ENCODE assay signal across 8 cellular contexts in the genomic region with DNA sequence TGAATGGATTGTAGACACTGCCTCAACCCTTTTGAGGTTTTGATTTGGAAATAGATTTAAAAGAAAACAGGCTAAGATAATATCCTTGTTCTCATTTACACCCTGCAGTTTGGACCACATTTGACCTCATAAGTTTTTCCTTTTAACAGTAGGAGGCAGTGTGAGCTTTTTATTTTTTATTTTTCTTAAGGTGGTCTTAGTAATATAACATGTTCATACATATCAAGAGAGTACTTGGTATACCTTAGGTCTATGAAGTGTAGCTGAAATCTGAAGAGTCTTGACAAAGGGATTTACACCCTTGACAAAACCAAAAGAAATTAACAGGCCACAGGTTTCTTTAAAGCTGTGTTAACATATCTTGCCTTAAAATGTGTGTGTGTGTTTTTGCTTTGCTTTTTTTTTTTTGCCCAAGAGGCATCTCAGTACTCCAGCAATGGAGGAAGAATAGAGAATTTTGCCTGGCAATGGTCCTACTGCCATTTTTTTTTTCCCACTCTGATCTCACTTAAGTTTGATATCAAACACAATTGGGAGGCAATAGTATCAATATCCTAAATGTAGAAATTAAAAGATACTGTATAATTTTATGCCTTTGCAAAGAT. TPM values are rescaled to one million over a fixed set of nuclear protein-coding genes. Genes with fewer than 3 reads are reported as not detected.
DNase-seq lines count a peak whose midpoint lies in the region; ATAC-seq, FAIRE-seq and TF ChIP-seq lines count a peak whose summit lies in the region.

No MANE protein-coding gene starts in this region.

- H3K9me2 ChIP-seq in GM23248 (ENCODE audit: insufficient read depth): no peaks in the 10 kb centered on the region

- peaks cover 49% of the 10 kb centered on the region for H3K4me1 Mint-ChIP-seq in activated B cell treated with CpG ODN at 0.5 μM for 24 hours

- no peak overlapping the region for H3K27ac ChIP-seq in A549
- H3K27ac ChIP-seq in GM23248: no peak overlapping the region
- H3K27ac ChIP-seq in iPS-18a (ENCODE audit: low read length): no peak overlapping the region

- H3K9ac ChIP-seq in GM23248: peak overlapping the region; percentile 87
- no peak overlapping the region for H3K9ac ChIP-seq in iPS-18a (ENCODE audit: low read length)

- H3K4me3 ChIP-seq in A549: peak overlapping the region; percentile 91; the same call in 2 of the 3 replicates
- peak overlapping the region; percentile 97 for H3K4me3 ChIP-seq in GM23248
- peak overlapping the region; percentile 89 for H3K4me3 ChIP-seq in iPS-18a (ENCODE audit: low read length)

- H3K4me1 ChIP-seq in A549 (peaks cover 27% of the 10 kb centered on the region), GM23248 (ENCODE audit: insufficient read depth) (peaks cover 34% of the 10 kb centered on the region), iPS-18a (ENCODE audit: control insufficient read depth, low read depth, low read length) (peaks cover 13% of the 10 kb centered on the region)

- H3K9me3 ChIP-seq in A549: no peaks in the 10 kb centered on the region
- no peaks in the 10 kb centered on the region for H3K9me3 ChIP-seq in GM23248 (ENCODE audit: low read depth)
- no peaks in the 10 kb centered on the region for H3K9me3 ChIP-seq in iPS-18a (ENCODE audit: control insufficient read depth, low read depth, low read length)

- H3K4me3 Mint-ChIP-seq in activated B cell treated with CpG ODN at 0.5 μM for 24 hours: peak overlapping the region; percentile 52

- TF ChIP-seq RAD21 in A549 (conservative IDR thresholded peaks at IDR 0.05 in 1 of 2, IDR thresholded peaks at IDR 0.05 in 1 of 2): peak; percentile 24 to 42; a peak in 1 of 5 replicates

- H3K9me3 Mint-ChIP-seq in activated B cell treated with CpG ODN at 0.5 μM for 24 hours: no peaks in the 10 kb centered on the region

- peaks cover 24% of the 10 kb centered on the region for H3K36me3 Mint-ChIP-seq in activated B cell treated with CpG ODN at 0.5 μM for 24 hours (ENCODE audit: low read depth)

- peaks cover 16% of the 10 kb centered on the region; the same call in 1 of the 2 replicates for H3F3A ChIP-seq in GM23248 (ENCODE audit: insufficient read depth)

- TF ChIP-seq POLR2A in A549 (IDR thresholded peaks at IDR 0.05; ENCODE audit: low read length): no peak

- CTCF ChIA-PET in A549 (lab: Yijun Ruan, JAX) (interaction anchor here (0.6 to 7.4 kb wide), 4 partner anchors 9 to 255 kb away, joined by 3 to 47 read pairs (median 7); no protein-coding TSS in a partner anchor), activated B cell treated with CpG ODN at 0.5 μM for 24 hours (lab: Charles Lee) (interaction anchor here (1.2 kb wide), 1 partner anchor 56 kb away, joined by 4 read pairs; no protein-coding TSS in a partner anchor)

- intact Hi-C loops in activated B cell treated with CpG ODN at 0.5 μM for 24 hours (cut with micrococcal nuclease): loop anchor here (1.0 to 10.0 kb wide), 3 partner anchors 571 to 849 kb away; no protein-coding TSS in a partner anchor

- H3K4me2 ChIP-seq in A549 (peak overlapping the region; percentile 98), GM23248 (ENCODE audit: unreplicated experiment) (peak overlapping the region; percentile 86)

- DNase-seq in A549 (ENCODE audit: low read depth in 1 of 2, low spot score in 1 of 2) (no peak), GM23248 (peak; percentile 46), activated B cell treated with CpG ODN at 0.5 μM for 24 hours (no peak), NCI-H1930 (lab: John Stamatoyannopoulos, UW) (no peak), SKM-1 treated with dmso at 0.1 percent for 144 hours (lab: John Stamatoyannopoulos, UW; ENCODE audit: unreplicated experiment) (no peak)

- H3K27me3 ChIP-seq in GM23248 (replicated peaks; ENCODE audit: insufficient read depth) (no peaks in the 10 kb centered on the region), iPS-18a (ENCODE audit: control insufficient read depth, insufficient read depth, low read length) (no peaks in the 10 kb centered on the region)

- in situ Hi-C loops in GM23248 (cut with MboI): loop anchor here (10.0 to 25.0 kb wide), 4 partner anchors 119 to 597 kb away; no protein-coding TSS in a partner anchor

- H3K27ac Mint-ChIP-seq in activated B cell treated with CpG ODN at 0.5 μM for 24 hours: no peak overlapping the region

- peak; percentile 45 for TF ChIP-seq CTCF in A549 (IDR thresholded peaks at IDR 0.05)
- TF ChIP-seq CTCF in activated B cell treated with CpG ODN at 0.5 μM for 24 hours (IDR thresholded peaks at IDR 0.05): no peak

- FAIRE-seq in A549 (lab: Jason Lieb, UNC): no peak

- H3K79me2 ChIP-seq in GM23248 (ENCODE audit: insufficient read depth): peaks cover 69% of the 10 kb centered on the region

- H2AFZ ChIP-seq in GM23248: no peak overlapping the region

- H4K20me1 ChIP-seq in GM23248 (ENCODE audit: insufficient read depth): peaks cover 8% of the 10 kb centered on the region; the same call in 1 of the 2 replicates

- no peak for TF ChIP-seq EP300 in A549 (IDR thresholded peaks at IDR 0.05)

- POLR2A ChIA-PET in A549 (lab: Yijun Ruan, JAX): no interaction called here
- POLR2A ChIA-PET in activated B cell treated with CpG ODN at 0.5 μM for 24 hours (lab: Charles Lee): interaction anchor here (2.0 kb wide), 1 partner anchor 56 kb away, joined by 4 read pairs; no protein-coding TSS in a partner anchor

- H3K36me3 ChIP-seq in GM23248 (ENCODE audit: low read depth): no peaks in the 10 kb centered on the region
- H3K36me3 ChIP-seq in iPS-18a (ENCODE audit: control insufficient read depth, low read depth, low read length): no peaks in the 10 kb centered on the region

- ATAC-seq in A549: no peak
- ATAC-seq in activated B cell treated with CpG ODN at 0.5 μM for 24 hours (ENCODE audit: low read depth): no peak
- no peak for ATAC-seq in HG02840 (IDR thresholded peaks at IDR 0.05; ENCODE audit: low FRiP score, unreplicated experiment)
- no peak for ATAC-seq in GM19351 (IDR thresholded peaks at IDR 0.05; ENCODE audit: unreplicated experiment)

- H3K27me3 Mint-ChIP-seq in activated B cell treated with CpG ODN at 0.5 μM for 24 hours: no peaks in the 10 kb centered on the region

TF ChIP-seq in A549, 52 proteins besides CTCF, POLR2A, EP300 and RAD21:
- TF ChIP-seq ZNF302 (CRISPR knock-in tag; IDR thresholded peaks at IDR 0.05) (no peak), HEYL (CRISPR knock-in tag; IDR thresholded peaks at IDR 0.05) (no peak), NR3C1 (IDR thresholded peaks at IDR 0.05) (no peak), ESRRA (IDR thresholded peaks at IDR 0.05; ENCODE audit: borderline replicate concordance, low read length) (no peak), POLR2AphosphoS2 (conservative IDR thresholded peaks at IDR 0.05; ENCODE audit: low read length) (no peak), KDM5A (IDR thresholded peaks at IDR 0.05) (no peak), KDM1A (IDR thresholded peaks at IDR 0.05; ENCODE audit: low read depth) (no peak), TFCP2L1 (CRISPR knock-in tag; IDR thresholded peaks at IDR 0.05) (no peak), HDAC2 (IDR thresholded peaks at IDR 0.05) (no peak), EHMT2 (IDR thresholded peaks at IDR 0.05; ENCODE audit: low read depth) (no peak)
- TF ChIP-seq, protein P1, sequence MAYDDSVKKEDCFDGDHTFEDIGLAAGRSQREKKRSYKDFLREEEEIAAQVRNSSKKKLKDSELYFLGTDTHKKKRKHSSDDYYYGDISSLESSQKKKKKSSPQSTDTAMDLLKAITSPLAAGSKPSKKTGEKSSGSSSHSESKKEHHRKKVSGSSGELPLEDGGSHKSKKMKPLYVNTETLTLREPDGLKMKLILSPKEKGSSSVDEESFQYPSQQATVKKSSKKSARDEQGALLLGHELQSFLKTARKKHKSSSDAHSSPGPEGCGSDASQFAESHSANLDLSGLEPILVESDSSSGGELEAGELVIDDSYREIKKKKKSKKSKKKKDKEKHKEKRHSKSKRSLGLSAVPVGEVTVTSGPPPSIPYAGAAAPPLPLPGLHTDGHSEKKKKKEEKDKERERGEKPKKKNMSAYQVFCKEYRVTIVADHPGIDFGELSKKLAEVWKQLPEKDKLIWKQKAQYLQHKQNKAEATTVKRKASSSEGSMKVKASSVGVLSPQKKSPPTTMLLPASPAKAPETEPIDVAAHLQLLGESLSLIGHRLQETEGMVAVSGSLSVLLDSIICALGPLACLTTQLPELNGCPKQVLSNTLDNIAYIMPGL (CRISPR knock-in tag; IDR thresholded peaks at IDR 0.05; ENCODE audit: borderline replicate concordance): no peak
- TF ChIP-seq, protein P2, sequence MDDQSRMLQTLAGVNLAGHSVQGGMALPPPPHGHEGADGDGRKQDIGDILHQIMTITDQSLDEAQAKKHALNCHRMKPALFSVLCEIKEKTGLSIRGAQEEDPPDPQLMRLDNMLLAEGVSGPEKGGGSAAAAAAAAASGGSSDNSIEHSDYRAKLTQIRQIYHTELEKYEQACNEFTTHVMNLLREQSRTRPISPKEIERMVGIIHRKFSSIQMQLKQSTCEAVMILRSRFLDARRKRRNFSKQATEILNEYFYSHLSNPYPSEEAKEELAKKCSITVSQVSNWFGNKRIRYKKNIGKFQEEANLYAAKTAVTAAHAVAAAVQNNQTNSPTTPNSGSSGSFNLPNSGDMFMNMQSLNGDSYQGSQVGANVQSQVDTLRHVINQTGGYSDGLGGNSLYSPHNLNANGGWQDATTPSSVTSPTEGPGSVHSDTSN (IDR thresholded peaks at IDR 0.05): no peak
- TF ChIP-seq, protein P3, sequence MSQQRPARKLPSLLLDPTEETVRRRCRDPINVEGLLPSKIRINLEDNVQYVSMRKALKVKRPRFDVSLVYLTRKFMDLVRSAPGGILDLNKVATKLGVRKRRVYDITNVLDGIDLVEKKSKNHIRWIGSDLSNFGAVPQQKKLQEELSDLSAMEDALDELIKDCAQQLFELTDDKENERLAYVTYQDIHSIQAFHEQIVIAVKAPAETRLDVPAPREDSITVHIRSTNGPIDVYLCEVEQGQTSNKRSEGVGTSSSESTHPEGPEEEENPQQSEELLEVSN (IDR thresholded peaks at IDR 0.05; ENCODE audit: borderline replicate concordance, low read depth): no peak
- TF ChIP-seq, protein P4, sequence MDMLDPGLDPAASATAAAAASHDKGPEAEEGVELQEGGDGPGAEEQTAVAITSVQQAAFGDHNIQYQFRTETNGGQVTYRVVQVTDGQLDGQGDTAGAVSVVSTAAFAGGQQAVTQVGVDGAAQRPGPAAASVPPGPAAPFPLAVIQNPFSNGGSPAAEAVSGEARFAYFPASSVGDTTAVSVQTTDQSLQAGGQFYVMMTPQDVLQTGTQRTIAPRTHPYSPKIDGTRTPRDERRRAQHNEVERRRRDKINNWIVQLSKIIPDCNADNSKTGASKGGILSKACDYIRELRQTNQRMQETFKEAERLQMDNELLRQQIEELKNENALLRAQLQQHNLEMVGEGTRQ (IDR thresholded peaks at IDR 0.05): no peak

RNA-seq across cellular contexts. Expression of gene RAP2B, which starts 3.3 kb away (rescaled TPM):
- polyA plus RNA-seq in A549 (2011; rRNA removed) (5.7 and 6.7 TPM in 2 replicates), A549 (2017; fragmentation: RNase III; extraction: RNeasy Plus Mini Kit Qiagen cat#74134 plus additional on column Dnase treatment) (5.4 to 5.9 TPM (median 5.6 TPM) in 3 replicates), GM23248 (2016; fragmentation: Nextera tagmentation; extraction: Ambion mirVana) (13.1 and 13.2 TPM in 2 replicates)
- 4.6 TPM in 2 replicates for polyA plus RNA-seq in A549 (2012; cell fraction: cytosol; rRNA removed)
- 2.7 and 3.1 TPM in 2 replicates for polyA plus RNA-seq in A549 (2012; cell fraction: nucleus; rRNA removed)
- 8.8 and 11.2 TPM in 2 replicates for polyA minus RNA-seq in A549 (2011; rRNA and poly(A)+ RNA removed)
- 10.9 and 12.9 TPM in 2 replicates for total RNA-seq in GM23248 (2014; rRNA removed; shearing (Covaris generic))
- 10.7 and 12.2 TPM in 2 replicates for total RNA-seq in activated B cell treated with CpG ODN at 0.5 μM for 24 hours
